8 cellular contexts compared by ENCODE assay signal in the genomic region with DNA sequence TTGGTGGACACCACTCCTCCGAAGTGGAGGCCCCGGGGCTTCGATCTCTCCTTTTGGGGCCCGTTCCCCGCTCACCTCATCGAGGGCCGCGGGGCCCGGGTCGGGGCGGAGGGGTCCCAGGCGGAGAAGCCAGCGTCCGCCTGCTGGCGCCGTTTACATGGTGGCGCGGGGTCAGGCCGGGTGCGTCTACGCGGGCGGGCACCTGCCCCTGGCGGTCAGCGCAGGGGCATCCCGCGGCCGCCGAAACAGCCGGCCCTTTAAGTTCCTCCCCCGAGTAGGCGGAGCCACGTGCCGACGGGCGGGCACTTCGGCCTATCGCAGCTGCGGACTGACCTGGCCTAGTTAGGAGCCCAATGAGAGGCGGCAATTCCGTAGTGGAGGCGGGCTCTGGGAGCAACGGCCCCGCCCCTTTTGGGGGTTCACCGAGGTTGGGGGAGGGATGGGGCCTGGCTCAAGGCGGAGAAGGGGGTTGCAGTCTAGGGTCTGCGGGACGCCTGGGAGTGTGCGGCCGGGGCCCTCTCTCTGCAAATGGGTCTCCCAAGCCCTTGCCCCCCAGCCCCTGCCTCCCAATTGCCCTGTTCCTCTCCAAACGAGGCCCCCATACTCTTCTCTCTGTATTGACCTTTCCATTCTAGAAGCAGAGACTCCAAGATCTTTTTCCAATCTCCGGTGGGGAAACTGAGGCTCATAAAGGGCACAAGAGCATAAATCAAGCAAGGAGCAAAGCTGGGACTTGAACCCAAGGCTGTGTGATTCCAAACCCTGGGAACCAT. TPM values are rescaled to one million over a fixed set of nuclear protein-coding genes. Genes with fewer than 3 reads are reported as not detected.
DNase-seq lines count a peak whose midpoint lies in the region; ATAC-seq and TF ChIP-seq lines count a peak whose summit lies in the region.

A gene with protein sequence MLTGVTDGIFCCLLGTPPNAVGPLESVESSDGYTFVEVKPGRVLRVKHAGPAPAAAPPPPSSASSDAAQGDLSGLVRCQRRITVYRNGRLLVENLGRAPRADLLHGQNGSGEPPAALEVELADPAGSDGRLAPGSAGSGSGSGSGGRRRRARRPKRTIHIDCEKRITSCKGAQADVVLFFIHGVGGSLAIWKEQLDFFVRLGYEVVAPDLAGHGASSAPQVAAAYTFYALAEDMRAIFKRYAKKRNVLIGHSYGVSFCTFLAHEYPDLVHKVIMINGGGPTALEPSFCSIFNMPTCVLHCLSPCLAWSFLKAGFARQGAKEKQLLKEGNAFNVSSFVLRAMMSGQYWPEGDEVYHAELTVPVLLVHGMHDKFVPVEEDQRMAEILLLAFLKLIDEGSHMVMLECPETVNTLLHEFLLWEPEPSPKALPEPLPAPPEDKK (minus strand): TSS at position 259 of the 773 bp plus-strand sequence. CDS start 1,809 bp downstream, outside the sequence.

- ATAC-seq in GM18907 (IDR thresholded peaks at IDR 0.05; ENCODE audit: unreplicated experiment) (peak; percentile 45), HG03175 (IDR thresholded peaks at IDR 0.05; ENCODE audit: unreplicated experiment) (peak; percentile 71)

- DNase-seq in AG09309 (ENCODE audit: low read depth) (peak; percentile 78), NCI-H345 (lab: John Stamatoyannopoulos, UW) (peak; percentile 94), cerebellum (ENCODE audit: low spot score) (peak; percentile 98), kidney epithelial cell (ENCODE audit: low read depth) (peak; percentile 75)
- peak; percentile 87 for DNase-seq in activated CD4-positive, alpha-beta T cell treated with anti-CD3 and anti-CD28 coated beads for 1 hour
- DNase-seq in stimulated activated CD4-positive, alpha-beta T cell treated with anti-CD3 and anti-CD28 coated beads, Interleukin-15, amount 100 ng/mL, for 1 hour (ENCODE audit: low read depth in 1 of 2, low spot score in 1 of 2): peak; percentile 85 to 87

- no peaks in the 10 kb centered on the region for H3K27me3 ChIP-seq in kidney epithelial cell (ENCODE audit: control insufficient read depth, insufficient read depth, low read length)

- peak within 1 kb of the TSS; percentile 81 for H3K4me3 ChIP-seq in AG09309 (ENCODE audit: control insufficient read depth, low read depth, low read length)
- H3K4me3 ChIP-seq in kidney epithelial cell (ENCODE audit: low read depth, low read length): peak within 1 kb of the TSS; percentile 70

- H3K36me3 ChIP-seq in kidney epithelial cell (ENCODE audit: control insufficient read depth, insufficient read depth, low read length): peaks cover 3% of the 10 kb centered on the region

- TF ChIP-seq CTCF in AG09309 (IDR thresholded peaks at IDR 0.05; ENCODE audit: control insufficient read depth, insufficient read depth, low read depth, low read length, missing control alignments) (peak; percentile 16), kidney epithelial cell (IDR thresholded peaks at IDR 0.05; ENCODE audit: insufficient read depth, low read length, poor library complexity, severe bottlenecking) (peak; percentile 30)

RNA-seq across cellular contexts. Expression of the gene that starts here (rescaled TPM):
- total RNA-seq in cerebellum: 11.7 TPM
- total RNA-seq in kidney epithelial cell: 18.6 and 19.9 TPM in 2 replicates

Comparison
In these comparisons a context has a peak if more than half of its experiments do, and no peak if none do; other contexts are left out.
1. Peak in every context shown above with its lines: DNase-seq, ATAC-seq and H3K4me3 ChIP-seq.